In the genomic region with DNA sequence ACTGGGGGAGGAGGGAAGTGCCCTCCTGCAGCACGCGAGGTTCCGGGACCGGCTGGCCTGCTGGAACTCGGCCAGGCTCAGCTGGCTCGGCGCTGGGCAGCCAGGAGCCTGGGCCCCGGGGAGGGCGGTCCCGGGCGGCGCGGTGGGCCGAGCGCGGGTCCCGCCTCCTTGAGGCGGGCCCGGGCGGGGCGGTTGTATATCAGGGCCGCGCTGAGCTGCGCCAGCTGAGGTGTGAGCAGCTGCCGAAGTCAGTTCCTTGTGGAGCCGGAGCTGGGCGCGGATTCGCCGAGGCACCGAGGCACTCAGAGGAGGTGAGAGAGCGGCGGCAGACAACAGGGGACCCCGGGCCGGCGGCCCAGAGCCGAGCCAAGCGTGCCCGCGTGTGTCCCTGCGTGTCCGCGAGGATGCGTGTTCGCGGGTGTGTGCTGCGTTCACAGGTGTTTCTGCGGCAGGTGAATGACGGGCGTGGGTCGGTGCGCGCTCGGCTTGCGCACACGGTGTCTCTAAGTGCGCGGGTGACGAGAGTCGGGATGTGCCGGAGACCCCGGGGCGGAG, we compare ENCODE assay signal across 1 cellular context.
A peak's percentile ranks its signal among the peaks of the same experiment; 100 is the strongest.
TF ChIP-seq lines count a peak whose summit lies in the region.

A gene (plus strand): TSS at position 227 of the 555 bp plus-strand sequence. CDS start 5,388 bp downstream, outside the sequence.

TF ChIP-seq in HEK293, 187 proteins besides CTCF, POLR2A, EP300 and RAD21 (continued from another document and continues in another):
- TF ChIP-seq ZNF629 (tag by site-specific recombination; IDR thresholded peaks at IDR 0.05) (no peak), ZNF19 (tag by site-specific recombination; IDR thresholded peaks at IDR 0.05; ENCODE audit: low read depth) (no peak), ZNF335 (tag by site-specific recombination; conservative IDR thresholded peaks at IDR 0.05) (0 out of 2 replicates have a peak, but pooled peaks have one; percentile 20), ZEB2 (tag by site-specific recombination; IDR thresholded peaks at IDR 0.05) (peak; percentile 74), KLF7 (tag by site-specific recombination; IDR thresholded peaks at IDR 0.05; ENCODE audit: borderline replicate concordance) (no peak), SCRT2 (tag by site-specific recombination; IDR thresholded peaks at IDR 0.05) (peak; percentile 85), ZNF768 (tag by site-specific recombination; IDR thresholded peaks at IDR 0.05) (no peak), ZNF2 (tag by site-specific recombination; IDR thresholded peaks at IDR 0.05) (peak; percentile 88; the same call in 1 of the 2 replicates), ZNF621 (tag by site-specific recombination; IDR thresholded peaks at IDR 0.05) (no peak), ZNF514 (tag by site-specific recombination; IDR thresholded peaks at IDR 0.05) (no peak), YY2 (tag by site-specific recombination; IDR thresholded peaks at IDR 0.05) (0 out of 2 replicates have a peak, but pooled peaks have one; percentile 17), GLIS1 (tag by site-specific recombination; IDR thresholded peaks at IDR 0.05) (peak; percentile 53; the same call in 1 of the 2 replicates), SP2 (tag by site-specific recombination; IDR thresholded peaks at IDR 0.05) (peak; percentile 61), MYNN (tag by site-specific recombination; IDR thresholded peaks at IDR 0.05; ENCODE audit: borderline replicate concordance) (no peak), OSR2 (tag by site-specific recombination; IDR thresholded peaks at IDR 0.05) (no peak; the same call in 1 of the 2 replicates), KLF8 (tag by site-specific recombination; IDR thresholded peaks at IDR 0.05) (peak; percentile 77), ZNF530 (tag by site-specific recombination; IDR thresholded peaks at IDR 0.05; ENCODE audit: low read depth) (no peak), ZNF76 (tag by site-specific recombination; IDR thresholded peaks at IDR 0.05; ENCODE audit: borderline replicate concordance, low read depth) (no peak; the same call in 1 of the 2 replicates), ZNF654 (tag by site-specific recombination; IDR thresholded peaks at IDR 0.05; ENCODE audit: low read depth) (no peak), ZNF701 (tag by site-specific recombination; IDR thresholded peaks at IDR 0.05) (no peak), ZNF138 (tag by site-specific recombination; IDR thresholded peaks at IDR 0.05; ENCODE audit: borderline replicate concordance) (no peak), ZNF600 (tag by site-specific recombination; IDR thresholded peaks at IDR 0.05) (no peak; the same call in 1 of the 2 replicates), ZNF558 (tag by site-specific recombination; IDR thresholded peaks at IDR 0.05) (no peak), ZNF426 (tag by site-specific recombination; IDR thresholded peaks at IDR 0.05) (no peak), ZBTB20 (tag by site-specific recombination; IDR thresholded peaks at IDR 0.05) (peak; percentile 97), ZBTB7A (tag by site-specific recombination; IDR thresholded peaks at IDR 0.05; ENCODE audit: low read depth) (0 out of 2 replicates have a peak, but pooled peaks have one; percentile 56), ZNF585B (tag by site-specific recombination; IDR thresholded peaks at IDR 0.05) (no peak), FEZF1 (tag by site-specific recombination; IDR thresholded peaks at IDR 0.05) (no peak)
- TF ChIP-seq, protein P1, sequence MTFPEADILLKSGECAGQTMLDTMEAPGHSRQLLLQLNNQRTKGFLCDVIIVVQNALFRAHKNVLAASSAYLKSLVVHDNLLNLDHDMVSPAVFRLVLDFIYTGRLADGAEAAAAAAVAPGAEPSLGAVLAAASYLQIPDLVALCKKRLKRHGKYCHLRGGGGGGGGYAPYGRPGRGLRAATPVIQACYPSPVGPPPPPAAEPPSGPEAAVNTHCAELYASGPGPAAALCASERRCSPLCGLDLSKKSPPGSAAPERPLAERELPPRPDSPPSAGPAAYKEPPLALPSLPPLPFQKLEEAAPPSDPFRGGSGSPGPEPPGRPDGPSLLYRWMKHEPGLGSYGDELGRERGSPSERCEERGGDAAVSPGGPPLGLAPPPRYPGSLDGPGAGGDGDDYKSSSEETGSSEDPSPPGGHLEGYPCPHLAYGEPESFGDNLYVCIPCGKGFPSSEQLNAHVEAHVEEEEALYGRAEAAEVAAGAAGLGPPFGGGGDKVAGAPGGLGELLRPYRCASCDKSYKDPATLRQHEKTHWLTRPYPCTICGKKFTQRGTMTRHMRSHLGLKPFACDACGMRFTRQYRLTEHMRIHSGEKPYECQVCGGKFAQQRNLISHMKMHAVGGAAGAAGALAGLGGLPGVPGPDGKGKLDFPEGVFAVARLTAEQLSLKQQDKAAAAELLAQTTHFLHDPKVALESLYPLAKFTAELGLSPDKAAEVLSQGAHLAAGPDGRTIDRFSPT (tag by site-specific recombination; IDR thresholded peaks at IDR 0.05) = peak; percentile 66; the same call in 1 of the 2 replicates
- TF ChIP-seq, protein P2, sequence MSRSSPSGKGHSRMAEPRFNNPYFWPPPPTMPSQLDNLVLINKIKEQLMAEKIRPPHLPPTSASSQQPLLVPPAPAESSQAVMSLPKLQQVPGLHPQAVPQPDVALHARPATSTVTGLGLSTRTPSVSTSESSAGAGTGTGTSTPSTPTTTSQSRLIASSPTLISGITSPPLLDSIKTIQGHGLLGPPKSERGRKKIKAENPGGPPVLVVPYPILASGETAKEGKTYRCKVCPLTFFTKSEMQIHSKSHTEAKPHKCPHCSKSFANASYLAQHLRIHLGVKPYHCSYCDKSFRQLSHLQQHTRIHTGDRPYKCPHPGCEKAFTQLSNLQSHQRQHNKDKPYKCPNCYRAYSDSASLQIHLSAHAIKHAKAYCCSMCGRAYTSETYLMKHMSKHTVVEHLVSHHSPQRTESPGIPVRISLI (tag by site-specific recombination; IDR thresholded peaks at IDR 0.05) = no peak
- TF ChIP-seq, protein P3, sequence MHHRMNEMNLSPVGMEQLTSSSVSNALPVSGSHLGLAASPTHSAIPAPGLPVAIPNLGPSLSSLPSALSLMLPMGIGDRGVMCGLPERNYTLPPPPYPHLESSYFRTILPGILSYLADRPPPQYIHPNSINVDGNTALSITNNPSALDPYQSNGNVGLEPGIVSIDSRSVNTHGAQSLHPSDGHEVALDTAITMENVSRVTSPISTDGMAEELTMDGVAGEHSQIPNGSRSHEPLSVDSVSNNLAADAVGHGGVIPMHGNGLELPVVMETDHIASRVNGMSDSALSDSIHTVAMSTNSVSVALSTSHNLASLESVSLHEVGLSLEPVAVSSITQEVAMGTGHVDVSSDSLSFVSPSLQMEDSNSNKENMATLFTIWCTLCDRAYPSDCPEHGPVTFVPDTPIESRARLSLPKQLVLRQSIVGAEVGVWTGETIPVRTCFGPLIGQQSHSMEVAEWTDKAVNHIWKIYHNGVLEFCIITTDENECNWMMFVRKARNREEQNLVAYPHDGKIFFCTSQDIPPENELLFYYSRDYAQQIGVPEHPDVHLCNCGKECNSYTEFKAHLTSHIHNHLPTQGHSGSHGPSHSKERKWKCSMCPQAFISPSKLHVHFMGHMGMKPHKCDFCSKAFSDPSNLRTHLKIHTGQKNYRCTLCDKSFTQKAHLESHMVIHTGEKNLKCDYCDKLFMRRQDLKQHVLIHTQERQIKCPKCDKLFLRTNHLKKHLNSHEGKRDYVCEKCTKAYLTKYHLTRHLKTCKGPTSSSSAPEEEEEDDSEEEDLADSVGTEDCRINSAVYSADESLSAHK (tag by site-specific recombination; IDR thresholded peaks at IDR 0.05) = no peak
- TF ChIP-seq, protein P4, sequence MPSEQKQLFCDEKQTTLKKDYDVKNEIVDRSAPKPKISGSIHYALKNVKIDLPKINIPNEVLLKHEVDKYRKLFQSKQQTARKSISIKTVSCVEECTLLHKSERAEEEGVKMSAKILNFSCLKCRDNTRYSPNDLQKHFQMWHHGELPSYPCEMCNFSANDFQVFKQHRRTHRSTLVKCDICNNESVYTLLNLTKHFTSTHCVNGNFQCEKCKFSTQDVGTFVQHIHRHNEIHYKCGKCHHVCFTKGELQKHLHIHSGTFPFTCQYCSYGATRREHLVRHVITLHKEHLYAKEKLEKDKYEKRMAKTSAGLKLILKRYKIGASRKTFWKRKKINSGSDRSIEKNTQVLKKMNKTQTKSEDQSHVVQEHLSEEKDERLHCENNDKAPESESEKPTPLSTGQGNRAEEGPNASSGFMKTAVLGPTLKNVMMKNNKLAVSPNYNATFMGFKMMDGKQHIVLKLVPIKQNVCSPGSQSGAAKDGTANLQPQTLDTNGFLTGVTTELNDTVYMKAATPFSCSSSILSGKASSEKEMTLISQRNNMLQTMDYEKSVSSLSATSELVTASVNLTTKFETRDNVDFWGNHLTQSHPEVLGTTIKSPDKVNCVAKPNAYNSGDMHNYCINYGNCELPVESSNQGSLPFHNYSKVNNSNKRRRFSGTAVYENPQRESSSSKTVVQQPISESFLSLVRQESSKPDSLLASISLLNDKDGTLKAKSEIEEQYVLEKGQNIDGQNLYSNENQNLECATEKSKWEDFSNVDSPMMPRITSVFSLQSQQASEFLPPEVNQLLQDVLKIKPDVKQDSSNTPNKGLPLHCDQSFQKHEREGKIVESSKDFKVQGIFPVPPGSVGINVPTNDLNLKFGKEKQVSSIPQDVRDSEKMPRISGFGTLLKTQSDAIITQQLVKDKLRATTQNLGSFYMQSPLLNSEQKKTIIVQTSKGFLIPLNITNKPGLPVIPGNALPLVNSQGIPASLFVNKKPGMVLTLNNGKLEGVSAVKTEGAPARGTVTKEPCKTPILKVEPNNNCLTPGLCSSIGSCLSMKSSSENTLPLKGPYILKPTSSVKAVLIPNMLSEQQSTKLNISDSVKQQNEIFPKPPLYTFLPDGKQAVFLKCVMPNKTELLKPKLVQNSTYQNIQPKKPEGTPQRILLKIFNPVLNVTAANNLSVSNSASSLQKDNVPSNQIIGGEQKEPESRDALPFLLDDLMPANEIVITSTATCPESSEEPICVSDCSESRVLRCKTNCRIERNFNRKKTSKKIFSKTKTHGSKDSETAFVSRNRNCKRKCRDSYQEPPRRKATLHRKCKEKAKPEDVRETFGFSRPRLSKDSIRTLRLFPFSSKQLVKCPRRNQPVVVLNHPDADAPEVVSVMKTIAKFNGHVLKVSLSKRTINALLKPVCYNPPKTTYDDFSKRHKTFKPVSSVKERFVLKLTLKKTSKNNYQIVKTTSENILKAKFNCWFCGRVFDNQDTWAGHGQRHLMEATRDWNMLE (tag by site-specific recombination; conservative IDR thresholded peaks at IDR 0.05; ENCODE audit: low read depth) = no peak
- TF ChIP-seq, protein P5, sequence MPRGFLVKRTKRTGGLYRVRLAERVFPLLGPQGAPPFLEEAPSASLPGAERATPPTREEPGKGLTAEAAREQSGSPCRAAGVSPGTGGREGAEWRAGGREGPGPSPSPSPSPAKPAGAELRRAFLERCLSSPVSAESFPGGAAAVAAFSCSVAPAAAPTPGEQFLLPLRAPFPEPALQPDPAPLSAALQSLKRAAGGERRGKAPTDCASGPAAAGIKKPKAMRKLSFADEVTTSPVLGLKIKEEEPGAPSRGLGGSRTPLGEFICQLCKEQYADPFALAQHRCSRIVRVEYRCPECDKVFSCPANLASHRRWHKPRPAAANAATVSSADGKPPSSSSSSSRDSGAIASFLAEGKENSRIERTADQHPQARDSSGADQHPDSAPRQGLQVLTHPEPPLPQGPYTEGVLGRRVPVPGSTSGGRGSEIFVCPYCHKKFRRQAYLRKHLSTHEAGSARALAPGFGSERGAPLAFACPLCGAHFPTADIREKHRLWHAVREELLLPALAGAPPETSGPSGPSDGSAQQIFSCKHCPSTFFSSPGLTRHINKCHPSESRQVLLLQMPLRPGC (tag by site-specific recombination; IDR thresholded peaks at IDR 0.05) = no peak
- TF ChIP-seq, protein P6, sequence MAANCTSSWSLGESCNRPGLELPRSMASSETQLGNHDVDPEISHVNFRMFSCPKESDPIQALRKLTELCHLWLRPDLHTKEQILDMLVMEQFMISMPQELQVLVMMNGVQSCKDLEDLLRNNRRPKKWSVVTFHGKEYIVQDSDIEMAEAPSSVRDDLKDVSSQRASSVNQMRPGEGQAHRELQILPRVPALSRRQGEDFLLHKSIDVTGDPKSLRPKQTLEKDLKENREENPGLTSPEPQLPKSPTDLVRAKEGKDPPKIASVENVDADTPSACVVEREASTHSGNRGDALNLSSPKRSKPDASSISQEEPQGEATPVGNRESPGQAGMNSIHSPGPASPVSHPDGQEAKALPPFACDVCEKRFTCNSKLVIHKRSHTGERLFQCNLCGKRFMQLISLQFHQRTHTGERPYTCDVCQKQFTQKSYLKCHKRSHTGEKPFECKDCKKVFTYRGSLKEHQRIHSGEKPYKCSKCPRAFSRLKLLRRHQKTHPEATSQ (tag by site-specific recombination; IDR thresholded peaks at IDR 0.05) = no peak
- TF ChIP-seq, protein P7, sequence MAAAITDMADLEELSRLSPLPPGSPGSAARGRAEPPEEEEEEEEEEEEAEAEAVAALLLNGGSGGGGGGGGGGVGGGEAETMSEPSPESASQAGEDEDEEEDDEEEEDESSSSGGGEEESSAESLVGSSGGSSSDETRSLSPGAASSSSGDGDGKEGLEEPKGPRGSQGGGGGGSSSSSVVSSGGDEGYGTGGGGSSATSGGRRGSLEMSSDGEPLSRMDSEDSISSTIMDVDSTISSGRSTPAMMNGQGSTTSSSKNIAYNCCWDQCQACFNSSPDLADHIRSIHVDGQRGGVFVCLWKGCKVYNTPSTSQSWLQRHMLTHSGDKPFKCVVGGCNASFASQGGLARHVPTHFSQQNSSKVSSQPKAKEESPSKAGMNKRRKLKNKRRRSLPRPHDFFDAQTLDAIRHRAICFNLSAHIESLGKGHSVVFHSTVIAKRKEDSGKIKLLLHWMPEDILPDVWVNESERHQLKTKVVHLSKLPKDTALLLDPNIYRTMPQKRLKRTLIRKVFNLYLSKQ (tag by site-specific recombination; IDR thresholded peaks at IDR 0.05; ENCODE audit: borderline replicate concordance) = no peak
- TF ChIP-seq, protein P8, sequence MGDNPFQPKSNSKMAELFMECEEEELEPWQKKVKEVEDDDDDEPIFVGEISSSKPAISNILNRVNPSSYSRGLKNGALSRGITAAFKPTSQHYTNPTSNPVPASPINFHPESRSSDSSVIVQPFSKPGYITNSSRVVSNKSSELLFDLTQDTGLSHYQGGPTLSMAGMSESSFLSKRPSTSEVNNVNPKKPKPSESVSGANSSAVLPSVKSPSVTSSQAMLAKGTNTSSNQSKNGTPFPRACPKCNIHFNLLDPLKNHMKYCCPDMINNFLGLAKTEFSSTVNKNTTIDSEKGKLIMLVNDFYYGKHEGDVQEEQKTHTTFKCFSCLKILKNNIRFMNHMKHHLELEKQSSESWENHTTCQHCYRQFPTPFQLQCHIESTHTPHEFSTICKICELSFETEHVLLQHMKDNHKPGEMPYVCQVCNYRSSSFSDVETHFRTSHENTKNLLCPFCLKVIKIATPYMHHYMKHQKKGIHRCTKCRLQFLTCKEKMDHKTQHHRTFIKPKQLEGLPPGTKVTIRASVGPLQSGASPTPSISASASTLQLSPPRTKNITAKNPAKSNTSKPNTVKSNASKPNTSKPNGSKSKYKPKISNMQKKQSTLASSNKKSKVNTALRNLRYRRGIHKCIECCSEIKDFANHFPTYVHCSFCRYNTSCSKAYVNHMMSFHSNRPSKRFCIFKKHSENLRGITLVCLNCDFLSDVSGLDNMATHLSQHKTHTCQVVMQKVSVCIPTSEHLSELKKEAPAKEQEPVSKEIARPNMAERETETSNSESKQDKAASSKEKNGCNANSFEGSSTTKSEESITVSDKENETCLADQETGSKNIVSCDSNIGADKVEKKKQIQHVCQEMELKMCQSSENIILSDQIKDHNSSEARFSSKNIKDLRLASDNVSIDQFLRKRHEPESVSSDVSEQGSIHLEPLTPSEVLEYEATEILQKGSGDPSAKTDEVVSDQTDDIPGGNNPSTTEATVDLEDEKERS (tag by site-specific recombination; IDR thresholded peaks at IDR 0.05) = no peak
